In the genomic region with DNA sequence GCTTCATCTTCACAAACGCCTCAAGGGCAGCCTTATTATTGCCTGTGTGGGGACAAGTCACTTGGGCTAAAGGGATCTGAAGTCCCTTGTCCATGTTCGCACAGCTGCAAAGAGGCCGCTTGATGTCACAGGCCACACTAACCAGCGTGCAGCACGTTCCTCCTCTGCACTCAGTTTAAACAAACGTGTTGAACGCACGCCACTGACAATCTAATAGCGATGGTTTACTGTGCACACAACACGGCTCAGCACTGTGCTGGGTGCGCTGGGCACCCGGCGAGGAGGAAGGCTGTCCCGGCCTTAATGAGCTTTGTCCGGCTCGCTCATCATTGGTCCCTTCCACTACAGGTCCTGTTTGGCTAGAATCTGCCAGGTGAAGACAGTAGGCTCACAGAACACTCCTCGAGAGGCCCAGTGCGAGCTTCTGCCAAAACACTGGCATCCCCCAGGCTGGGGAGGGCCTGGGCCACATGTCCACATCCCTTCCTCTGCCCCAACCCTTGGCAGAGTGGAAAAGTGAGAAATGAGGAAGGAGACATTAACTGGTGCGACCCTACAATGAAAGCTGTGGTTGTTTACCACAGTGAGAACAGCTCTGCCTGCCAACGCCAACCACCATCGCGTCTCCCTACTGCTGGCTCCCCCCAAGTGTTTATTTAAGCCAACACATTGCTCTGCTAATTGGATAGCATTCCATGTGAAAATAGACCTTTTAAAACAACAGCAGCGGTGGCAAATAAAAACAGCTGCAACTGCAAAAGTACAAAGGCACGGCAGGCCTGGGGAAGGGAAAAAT, we compare ENCODE assay signal across 13 cellular contexts.
DNase-seq lines count a peak whose midpoint lies in the region; ATAC-seq and TF ChIP-seq lines count a peak whose summit lies in the region.
"Had no signal": no experiment of that assay in that cellular context is flagged by ENCODE, and none has a peak within 500 bp of the region (broad histone marks: within the 10 kb centered on the region; RNA-seq: fewer than 3 reads in every experiment).

No MANE protein-coding gene starts in this region.

- no peak overlapping the region for H3K4me3 Mint-ChIP-seq in neural progenitor cell
- H3K4me3 Mint-ChIP-seq: CD4-positive, CD25-positive, alpha-beta regulatory T cell had no signal

- intact Hi-C loops in left colon (cut with DNase I, micrococcal nuclease): no loop called here

- H3K27ac Mint-ChIP-seq in neural progenitor cell: no peak overlapping the region
- H3K27ac Mint-ChIP-seq: CD4-positive, CD25-positive, alpha-beta regulatory T cell had no signal

- no peaks in the 10 kb centered on the region for H3K9me3 ChIP-seq in neural progenitor cell (ENCODE audit: low read depth)

- H3K36me3 Mint-ChIP-seq in neural progenitor cell: peaks cover 3% of the 10 kb centered on the region

- H3K27me3 ChIP-seq in neural progenitor cell: no peaks in the 10 kb centered on the region

- no peak for TF ChIP-seq CTCF in astrocyte of the cerebellum (IDR thresholded peaks at IDR 0.05; ENCODE audit: low read depth, low read length, missing control alignments)
- no peak for TF ChIP-seq CTCF in neural progenitor cell (IDR thresholded peaks at IDR 0.05)

- no peak for ATAC-seq in stimulated activated naive CD8-positive, alpha-beta T cell treated with anti-CD3 and anti-CD28 coated beads, Interleukin-15, Interleukin-2, amounts not matched to agents 100 U/mL and 50 U/mL, for 24 hours
- ATAC-seq in HG03280 (IDR thresholded peaks at IDR 0.05; ENCODE audit: unreplicated experiment) (no peak), left colon (no peak), GM21381 (IDR thresholded peaks at IDR 0.05; ENCODE audit: unreplicated experiment) (no peak)
- ATAC-seq: K562 had no signal

- H3F3A ChIP-seq in neural progenitor cell (ENCODE audit: low read depth): peaks cover 2% of the 10 kb centered on the region

- H3K27me3 Mint-ChIP-seq in neural progenitor cell (ENCODE audit: insufficient read depth, low read depth): peaks cover 6% of the 10 kb centered on the region
- H3K27me3 Mint-ChIP-seq: CD4-positive, CD25-positive, alpha-beta regulatory T cell had no signal

- peak overlapping the region; percentile 52 for H3K4me2 ChIP-seq in neural progenitor cell

- DNase-seq in KBM-7: peak; percentile 29
- DNase-seq in NCI-H2107 treated with DMSO at 0.1 percent for 48 hours (lab: John Stamatoyannopoulos, UW; ENCODE audit: unreplicated experiment): peak; percentile 72
- peak; percentile 18 for DNase-seq in astrocyte of the cerebellum (ENCODE audit: low read depth)
- no peak for DNase-seq in neural progenitor cell (ENCODE audit: low spot score)
- DNase-seq in stimulated activated naive CD8-positive, alpha-beta T cell treated with anti-CD3 and anti-CD28 coated beads, Interleukin-15, Interleukin-2, amounts not matched to agents 100 U/mL and 50 U/mL, for 24 hours: no peak
- DNase-seq in left colon: no peak
- DNase-seq: activated naive CD4-positive, alpha-beta T cell treated with Interleukin-2 at 50 U/mL for 16 hours; CD4-positive, CD25-positive, alpha-beta regulatory T cell; NCI-H524; SIG-M5 had no signal

- no peaks in the 10 kb centered on the region for H4K20me1 ChIP-seq in neural progenitor cell (ENCODE audit: low read depth)

- no peaks in the 10 kb centered on the region for H3K36me3 ChIP-seq in neural progenitor cell

- H3K9ac ChIP-seq in neural progenitor cell: no peak overlapping the region

- H2AFZ ChIP-seq in neural progenitor cell (replicated peaks): no peak overlapping the region

- H3K4me1 ChIP-seq in neural progenitor cell: peaks cover 14% of the 10 kb centered on the region

- H3K4me3 ChIP-seq in astrocyte of the cerebellum (ENCODE audit: low read depth, low read length): no peak overlapping the region
- no peak overlapping the region for H3K4me3 ChIP-seq in neural progenitor cell
- H3K4me3 ChIP-seq: K562 had no signal

- no peak overlapping the region for H3K27ac ChIP-seq in neural progenitor cell

- in situ Hi-C loops in KBM-7 (cut with MboI; ENCODE audit: low pct_unique_long_range_greater_than_20kb, low sequenced_read_pairs) (no loop called here), astrocyte of the cerebellum (cut with HindIII; ENCODE audit: low sequenced_read_pairs) (no loop called here)

- H3K4me1 Mint-ChIP-seq in neural progenitor cell: peaks cover 50% of the 10 kb centered on the region

- H3K79me2 ChIP-seq in neural progenitor cell (ENCODE audit: low read depth): no peaks in the 10 kb centered on the region

- H3K9me3 Mint-ChIP-seq in neural progenitor cell: no peaks in the 10 kb centered on the region
- H3K9me3 Mint-ChIP-seq: CD4-positive, CD25-positive, alpha-beta regulatory T cell had no signal

Comparison
In these comparisons a context has a peak if more than half of its experiments do, and no peak if none do; other contexts are left out.
1. DNase-seq: peak in KBM-7 (single experiment), NCI-H2107 treated with DMSO at 0.1 percent for 48 hours (single experiment) and astrocyte of the cerebellum (single experiment); none in neural progenitor cell (single experiment), stimulated activated naive CD8-positive, alpha-beta T cell treated with anti-CD3 and anti-CD28 coated beads, Interleukin-15, Interleukin-2, amounts not matched to agents 100 U/mL and 50 U/mL, for 24 hours (single experiment) and left colon (0 of 2).